8 cellular contexts compared by ENCODE assay signal in the genomic region with DNA sequence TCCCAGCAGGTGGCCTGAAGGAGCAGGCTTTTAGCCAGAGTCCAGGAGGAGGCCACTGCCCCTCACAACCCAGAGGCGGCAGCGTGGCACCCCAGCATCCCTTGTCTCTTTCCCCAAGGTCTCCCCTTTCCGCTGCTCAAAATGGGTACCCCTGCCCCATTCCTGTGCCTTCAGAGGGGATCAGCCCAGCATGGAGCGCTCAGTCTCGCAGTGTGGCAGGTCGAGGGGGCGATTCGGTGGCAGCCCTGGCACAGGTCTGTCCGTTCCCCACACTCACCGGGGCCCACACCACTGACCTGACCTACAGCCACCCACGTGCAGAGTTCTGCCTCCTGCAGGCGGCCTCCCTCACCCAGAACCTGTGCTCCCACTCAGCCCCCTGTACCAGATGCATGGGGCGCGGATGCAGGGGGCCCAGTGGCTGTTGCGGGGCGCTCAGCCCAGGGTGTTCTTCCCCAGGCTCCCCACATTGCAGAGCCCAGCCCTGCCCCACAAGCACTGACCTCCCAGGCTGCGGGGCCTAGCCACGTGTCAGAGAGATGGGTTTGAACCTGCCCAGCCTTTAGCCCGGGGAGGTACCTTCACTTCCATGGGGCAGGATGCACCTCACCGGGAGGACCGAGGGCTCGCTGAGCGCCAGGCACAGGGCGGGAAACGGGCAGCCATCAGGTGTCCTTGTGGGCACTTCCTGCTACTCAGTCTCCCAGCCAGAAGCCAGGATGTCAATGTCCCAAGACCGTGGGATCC. TPM values are rescaled to one million over a fixed set of nuclear protein-coding genes. Genes with fewer than 3 reads are reported as not detected.
DNase-seq lines count a peak whose midpoint lies in the region; ATAC-seq and TF ChIP-seq lines count a peak whose summit lies in the region.

No MANE protein-coding gene starts in this region.

- POLR2A ChIA-PET in Caco-2 (lab: Charles Lee), result interaction anchor here (0.6 to 1.5 kb wide), 2 partner anchors 42 to 319 kb away, joined by 8 read pairs; partner anchors contain the start of gene DSTN

- CTCF ChIA-PET in Caco-2 (lab: Charles Lee), result interaction anchor here (0.8 to 2.6 kb wide), 3 partner anchors 67 to 82 kb away, joined by 3 to 8 read pairs (median 3); no protein-coding TSS in a partner anchor

- no peaks in the 10 kb centered on the region for H3F3A ChIP-seq in OCI-LY1 (ENCODE audit: insufficient read depth, low read length)

- H3K27ac ChIP-seq in OCI-LY1 (ENCODE audit: low read depth, low read length, poor library complexity, severe bottlenecking), result no peak overlapping the region

- no peaks in the 10 kb centered on the region for H3K9me2 ChIP-seq in OCI-LY1 (ENCODE audit: low read depth, low read length)

- H3K4me3 ChIP-seq in Caco-2 (ENCODE audit: low read depth, low read length), result no peak overlapping the region
- no peak overlapping the region for H3K4me3 ChIP-seq in OCI-LY1 (ENCODE audit: low read depth, low read length, poor library complexity, severe bottlenecking)
- no peak overlapping the region for H3K4me3 ChIP-seq in epithelial cell of proximal tubule (ENCODE audit: low read depth, low read length)

- no peak for ATAC-seq in HG02610 (IDR thresholded peaks at IDR 0.05; ENCODE audit: unreplicated experiment)

- no peak overlapping the region for H3K4me2 ChIP-seq in OCI-LY1 (ENCODE audit: low read length)

- TF ChIP-seq CTCF in Caco-2 (IDR thresholded peaks at IDR 0.05; ENCODE audit: insufficient read depth in 1 of 2, low read depth in 1 of 2, low read length in 1 of 2, severe bottlenecking in 1 of 2, unreplicated experiment in 1 of 2) (peak in 1 of 2 experiments; percentile 71), OCI-LY1 (IDR thresholded peaks at IDR 0.05; ENCODE audit: low read length) (peak; percentile 28; the same call in 1 of the 2 replicates), epithelial cell of proximal tubule (conservative IDR thresholded peaks at IDR 0.05; ENCODE audit: low read depth, low read length) (peak; percentile 61), osteocyte (IDR thresholded peaks at IDR 0.05) (peak; percentile 36)

- BruUV-seq in Caco-2 (replicated peaks; lab: Mats Ljungman, UMichigan), result no TSS peak

- H3K27me3 Mint-ChIP-seq in Caco-2 (ENCODE audit: insufficient read depth, unreplicated experiment) (no peaks in the 10 kb centered on the region), osteocyte (ENCODE audit: unreplicated experiment) (no peaks in the 10 kb centered on the region)

- no peaks in the 10 kb centered on the region for H3K27me3 ChIP-seq in Caco-2 (replicated peaks; ENCODE audit: control insufficient read depth, insufficient read depth, low read length)
- H3K27me3 ChIP-seq in OCI-LY1 (ENCODE audit: insufficient read depth, low read length), result no peaks in the 10 kb centered on the region

- H3K4me1 ChIP-seq in Caco-2 (no peaks in the 10 kb centered on the region), OCI-LY1 (ENCODE audit: insufficient read depth, low read length, severe bottlenecking) (no peaks in the 10 kb centered on the region)

- no peaks in the 10 kb centered on the region for H4K20me1 ChIP-seq in OCI-LY1 (ENCODE audit: insufficient read depth, low read length)

- DNase-seq in Caco-2 (peak; percentile 81), epithelial cell of proximal tubule (ENCODE audit: low read depth) (no peak), osteocyte (ENCODE audit: extremely low spot score, unreplicated experiment) (peak; percentile 84), epidermal melanocyte (ENCODE audit: insufficient read length, low spot score) (no peak), NCI-H1105 treated with DMSO at 0.1 percent for 48 hours (lab: John Stamatoyannopoulos, UW) (no peak)
- no peak for DNase-seq in stimulated activated CD4-positive, alpha-beta T cell treated with anti-CD3 and anti-CD28 coated beads, Interleukin-4, amount 100 ng/mL, for 4 hours

- H3K9me3 ChIP-seq in Caco-2 (no peaks in the 10 kb centered on the region), OCI-LY1 (ENCODE audit: low read length) (no peaks in the 10 kb centered on the region)

- H3K4me1 Mint-ChIP-seq in Caco-2 (ENCODE audit: low read depth, unreplicated experiment), result peaks cover 5% of the 10 kb centered on the region
- H3K4me1 Mint-ChIP-seq in osteocyte (ENCODE audit: unreplicated experiment), result peaks cover 57% of the 10 kb centered on the region

- H3K36me3 Mint-ChIP-seq in Caco-2 (ENCODE audit: insufficient read depth, unreplicated experiment) (peaks cover 98% of the 10 kb centered on the region), osteocyte (ENCODE audit: unreplicated experiment) (peaks cover 21% of the 10 kb centered on the region)

- H3K79me2 ChIP-seq in OCI-LY1 (ENCODE audit: insufficient read depth, low read length), result no peaks in the 10 kb centered on the region

- H3K9me3 Mint-ChIP-seq in Caco-2 (ENCODE audit: unreplicated experiment), result no peaks in the 10 kb centered on the region
- no peaks in the 10 kb centered on the region for H3K9me3 Mint-ChIP-seq in osteocyte (ENCODE audit: unreplicated experiment)

- H3K27ac Mint-ChIP-seq in Caco-2 (ENCODE audit: unreplicated experiment), result peak overlapping the region; percentile 63
- peak overlapping the region; percentile 94 for H3K27ac Mint-ChIP-seq in osteocyte (ENCODE audit: unreplicated experiment)

- H3K4me3 Mint-ChIP-seq in Caco-2 (ENCODE audit: unreplicated experiment) (peak overlapping the region; percentile 20), osteocyte (ENCODE audit: unreplicated experiment) (no peak overlapping the region)

- H3K9ac ChIP-seq in OCI-LY1 (ENCODE audit: low read length), result no peak overlapping the region

- no peak overlapping the region for H2AFZ ChIP-seq in OCI-LY1 (ENCODE audit: low read length)

- intact Hi-C loops in Caco-2 (cut with micrococcal nuclease; ENCODE audit: unreplicated experiment), result loop anchor here (2.0 kb wide), 1 partner anchor 287 kb away; no protein-coding TSS in a partner anchor

- peaks cover 16% of the 10 kb centered on the region for H3K36me3 ChIP-seq in Caco-2 (ENCODE audit: control insufficient read depth, insufficient read depth, low read length)
- 0 out of 2 replicates have a peak, but pooled peaks cover 5% of the 10 kb centered on the region for H3K36me3 ChIP-seq in OCI-LY1 (ENCODE audit: insufficient read depth, low read length)

RNA-seq across cellular contexts. Expression of gene DSTN, which starts 41.8 kb away (rescaled TPM):
- total RNA-seq in Caco-2 (2022) (313 and 318 TPM in 2 replicates), epithelial cell of proximal tubule (313 and 317 TPM in 2 replicates), osteocyte (676 and 684 TPM in 2 replicates)

Comparison
In these comparisons a context has a peak if more than half of its experiments do, and no peak if none do; other contexts are left out.
1. DNase-seq: peak in Caco-2 (2 of 2) and osteocyte (single experiment); none in epithelial cell of proximal tubule (single experiment), epidermal melanocyte (single experiment), stimulated activated CD4-positive, alpha-beta T cell treated with anti-CD3 and anti-CD28 coated beads, Interleukin-4, amount 100 ng/mL, for 4 hours (0 of 2) and NCI-H1105 treated with DMSO at 0.1 percent for 48 hours (single experiment).